In the genomic region with DNA sequence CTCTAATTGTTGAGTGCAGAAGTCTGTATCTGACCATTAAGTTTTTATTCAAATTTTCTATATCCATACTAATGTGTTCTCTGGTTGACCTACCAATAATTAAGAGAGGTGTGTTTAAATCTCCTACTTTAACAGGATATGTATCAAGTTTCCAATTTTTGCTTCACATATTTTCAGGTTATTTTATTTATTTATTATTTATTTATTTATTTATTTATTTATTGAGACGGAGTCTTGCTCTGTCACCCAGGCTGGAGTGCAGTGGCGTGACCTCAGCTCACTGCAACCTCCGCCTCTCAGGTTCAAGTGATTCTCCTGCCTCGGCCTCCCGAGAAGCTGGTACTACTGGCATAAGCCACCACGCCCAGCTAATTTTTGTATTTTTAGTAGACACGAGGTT, we compare ENCODE assay signal across 2 cellular contexts.
FAIRE-seq and TF ChIP-seq lines count a peak whose summit lies in the region.
"Not testable (repeated sequence)": the region's sequence is repeated elsewhere in the genome, so short reads cannot be mapped to it uniquely, and the experiment has no call there.

No MANE protein-coding gene starts in this region.

- H3K4me1 ChIP-seq in HEK293 (ENCODE audit: control insufficient read depth, insufficient read depth, low read length) = not testable (repeated sequence)

- not testable (repeated sequence) for H3K27ac ChIP-seq in HEK293 (ENCODE audit: extremely low read depth, low read depth, low read length)

- POLR2A ChIA-PET in HEK293 (lab: Yijun Ruan, JAX) = not testable (repeated sequence)

- TF ChIP-seq CTCF in HEK293 (tag by site-specific recombination; IDR thresholded peaks at IDR 0.05) = not testable (repeated sequence)

- H3K4me3 ChIP-seq in HEK293 (ENCODE audit: low read depth, low read length) = not testable (repeated sequence)

- H3K9me3 ChIP-seq in HEK293 (ENCODE audit: control insufficient read depth, insufficient read depth, low read depth, low read length) = not testable (repeated sequence)

- FAIRE-seq in colon (lab: Jason Lieb, UNC) = peak; percentile 5

- not testable (repeated sequence) for H3K36me3 ChIP-seq in HEK293 (ENCODE audit: control insufficient read depth in 2 of 2, insufficient read depth in 1 of 2, low read length in 2 of 2)

- CTCF ChIA-PET in HEK293 (lab: Yijun Ruan, JAX) = interaction anchor here (0.6 kb wide), 2 partner anchors 20 to 109 kb away, joined by 3 read pairs; no protein-coding TSS in a partner anchor

TF ChIP-seq in HEK293, 187 proteins besides CTCF, POLR2A, EP300 and RAD21:
- TF ChIP-seq ZNF623 (tag by site-specific recombination; IDR thresholded peaks at IDR 0.05) (peak; percentile 68), ZNF510 (tag by site-specific recombination; IDR thresholded peaks at IDR 0.05; ENCODE audit: insufficient replicate concordance) (peak; percentile 36), ZNF558 (tag by site-specific recombination; IDR thresholded peaks at IDR 0.05) (peak; percentile 55; the same call in 1 of the 2 replicates), ZNF394 (tag by site-specific recombination; IDR thresholded peaks at IDR 0.05; ENCODE audit: borderline replicate concordance) (peak; percentile 84; the same call in 1 of the 2 replicates), ZXDB (tag by site-specific recombination; IDR thresholded peaks at IDR 0.05) (peak; percentile 43; the same call in 1 of the 2 replicates), ZNF555 (tag by site-specific recombination; conservative IDR thresholded peaks at IDR 0.05) (peak; percentile 74), ZNF426 (tag by site-specific recombination; IDR thresholded peaks at IDR 0.05) (peak; percentile 71), ZNF433 (tag by site-specific recombination; IDR thresholded peaks at IDR 0.05; ENCODE audit: low read depth) (0 out of 2 replicates have a peak, but pooled peaks have one; percentile 24), ZBTB8A (tag by site-specific recombination; IDR thresholded peaks at IDR 0.05) (peak; percentile 68; the same call in 1 of the 2 replicates), ZNF664 (tag by site-specific recombination; IDR thresholded peaks at IDR 0.05) (peak; percentile 40; the same call in 1 of the 2 replicates), ZBTB21 (tag by site-specific recombination; IDR thresholded peaks at IDR 0.05) (0 out of 2 replicates have a peak, but pooled peaks have one; percentile 23), ZNF140 (tag by site-specific recombination; IDR thresholded peaks at IDR 0.05) (peak; percentile 73), ZNF266 (tag by site-specific recombination; IDR thresholded peaks at IDR 0.05; ENCODE audit: low read depth) (peak; percentile 82)
- TF ChIP-seq, protein P1, sequence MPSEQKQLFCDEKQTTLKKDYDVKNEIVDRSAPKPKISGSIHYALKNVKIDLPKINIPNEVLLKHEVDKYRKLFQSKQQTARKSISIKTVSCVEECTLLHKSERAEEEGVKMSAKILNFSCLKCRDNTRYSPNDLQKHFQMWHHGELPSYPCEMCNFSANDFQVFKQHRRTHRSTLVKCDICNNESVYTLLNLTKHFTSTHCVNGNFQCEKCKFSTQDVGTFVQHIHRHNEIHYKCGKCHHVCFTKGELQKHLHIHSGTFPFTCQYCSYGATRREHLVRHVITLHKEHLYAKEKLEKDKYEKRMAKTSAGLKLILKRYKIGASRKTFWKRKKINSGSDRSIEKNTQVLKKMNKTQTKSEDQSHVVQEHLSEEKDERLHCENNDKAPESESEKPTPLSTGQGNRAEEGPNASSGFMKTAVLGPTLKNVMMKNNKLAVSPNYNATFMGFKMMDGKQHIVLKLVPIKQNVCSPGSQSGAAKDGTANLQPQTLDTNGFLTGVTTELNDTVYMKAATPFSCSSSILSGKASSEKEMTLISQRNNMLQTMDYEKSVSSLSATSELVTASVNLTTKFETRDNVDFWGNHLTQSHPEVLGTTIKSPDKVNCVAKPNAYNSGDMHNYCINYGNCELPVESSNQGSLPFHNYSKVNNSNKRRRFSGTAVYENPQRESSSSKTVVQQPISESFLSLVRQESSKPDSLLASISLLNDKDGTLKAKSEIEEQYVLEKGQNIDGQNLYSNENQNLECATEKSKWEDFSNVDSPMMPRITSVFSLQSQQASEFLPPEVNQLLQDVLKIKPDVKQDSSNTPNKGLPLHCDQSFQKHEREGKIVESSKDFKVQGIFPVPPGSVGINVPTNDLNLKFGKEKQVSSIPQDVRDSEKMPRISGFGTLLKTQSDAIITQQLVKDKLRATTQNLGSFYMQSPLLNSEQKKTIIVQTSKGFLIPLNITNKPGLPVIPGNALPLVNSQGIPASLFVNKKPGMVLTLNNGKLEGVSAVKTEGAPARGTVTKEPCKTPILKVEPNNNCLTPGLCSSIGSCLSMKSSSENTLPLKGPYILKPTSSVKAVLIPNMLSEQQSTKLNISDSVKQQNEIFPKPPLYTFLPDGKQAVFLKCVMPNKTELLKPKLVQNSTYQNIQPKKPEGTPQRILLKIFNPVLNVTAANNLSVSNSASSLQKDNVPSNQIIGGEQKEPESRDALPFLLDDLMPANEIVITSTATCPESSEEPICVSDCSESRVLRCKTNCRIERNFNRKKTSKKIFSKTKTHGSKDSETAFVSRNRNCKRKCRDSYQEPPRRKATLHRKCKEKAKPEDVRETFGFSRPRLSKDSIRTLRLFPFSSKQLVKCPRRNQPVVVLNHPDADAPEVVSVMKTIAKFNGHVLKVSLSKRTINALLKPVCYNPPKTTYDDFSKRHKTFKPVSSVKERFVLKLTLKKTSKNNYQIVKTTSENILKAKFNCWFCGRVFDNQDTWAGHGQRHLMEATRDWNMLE (tag by site-specific recombination; conservative IDR thresholded peaks at IDR 0.05; ENCODE audit: low read depth) = peak; percentile 80
- TF ChIP-seq, protein P2, sequence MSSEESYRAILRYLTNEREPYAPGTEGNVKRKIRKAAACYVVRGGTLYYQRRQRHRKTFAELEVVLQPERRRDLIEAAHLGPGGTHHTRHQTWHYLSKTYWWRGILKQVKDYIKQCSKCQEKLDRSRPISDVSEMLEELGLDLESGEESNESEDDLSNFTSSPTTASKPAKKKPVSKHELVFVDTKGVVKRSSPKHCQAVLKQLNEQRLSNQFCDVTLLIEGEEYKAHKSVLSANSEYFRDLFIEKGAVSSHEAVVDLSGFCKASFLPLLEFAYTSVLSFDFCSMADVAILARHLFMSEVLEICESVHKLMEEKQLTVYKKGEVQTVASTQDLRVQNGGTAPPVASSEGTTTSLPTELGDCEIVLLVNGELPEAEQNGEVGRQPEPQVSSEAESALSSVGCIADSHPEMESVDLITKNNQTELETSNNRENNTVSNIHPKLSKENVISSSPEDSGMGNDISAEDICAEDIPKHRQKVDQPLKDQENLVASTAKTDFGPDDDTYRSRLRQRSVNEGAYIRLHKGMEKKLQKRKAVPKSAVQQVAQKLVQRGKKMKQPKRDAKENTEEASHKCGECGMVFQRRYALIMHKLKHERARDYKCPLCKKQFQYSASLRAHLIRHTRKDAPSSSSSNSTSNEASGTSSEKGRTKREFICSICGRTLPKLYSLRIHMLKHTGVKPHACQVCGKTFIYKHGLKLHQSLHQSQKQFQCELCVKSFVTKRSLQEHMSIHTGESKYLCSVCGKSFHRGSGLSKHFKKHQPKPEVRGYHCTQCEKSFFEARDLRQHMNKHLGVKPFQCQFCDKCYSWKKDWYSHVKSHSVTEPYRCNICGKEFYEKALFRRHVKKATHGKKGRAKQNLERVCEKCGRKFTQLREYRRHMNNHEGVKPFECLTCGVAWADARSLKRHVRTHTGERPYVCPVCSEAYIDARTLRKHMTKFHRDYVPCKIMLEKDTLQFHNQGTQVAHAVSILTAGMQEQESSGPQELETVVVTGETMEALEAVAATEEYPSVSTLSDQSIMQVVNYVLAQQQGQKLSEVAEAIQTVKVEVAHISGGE (tag by site-specific recombination; conservative IDR thresholded peaks at IDR 0.05; ENCODE audit: low read depth) = peak; percentile 79
- TF ChIP-seq, protein P3, sequence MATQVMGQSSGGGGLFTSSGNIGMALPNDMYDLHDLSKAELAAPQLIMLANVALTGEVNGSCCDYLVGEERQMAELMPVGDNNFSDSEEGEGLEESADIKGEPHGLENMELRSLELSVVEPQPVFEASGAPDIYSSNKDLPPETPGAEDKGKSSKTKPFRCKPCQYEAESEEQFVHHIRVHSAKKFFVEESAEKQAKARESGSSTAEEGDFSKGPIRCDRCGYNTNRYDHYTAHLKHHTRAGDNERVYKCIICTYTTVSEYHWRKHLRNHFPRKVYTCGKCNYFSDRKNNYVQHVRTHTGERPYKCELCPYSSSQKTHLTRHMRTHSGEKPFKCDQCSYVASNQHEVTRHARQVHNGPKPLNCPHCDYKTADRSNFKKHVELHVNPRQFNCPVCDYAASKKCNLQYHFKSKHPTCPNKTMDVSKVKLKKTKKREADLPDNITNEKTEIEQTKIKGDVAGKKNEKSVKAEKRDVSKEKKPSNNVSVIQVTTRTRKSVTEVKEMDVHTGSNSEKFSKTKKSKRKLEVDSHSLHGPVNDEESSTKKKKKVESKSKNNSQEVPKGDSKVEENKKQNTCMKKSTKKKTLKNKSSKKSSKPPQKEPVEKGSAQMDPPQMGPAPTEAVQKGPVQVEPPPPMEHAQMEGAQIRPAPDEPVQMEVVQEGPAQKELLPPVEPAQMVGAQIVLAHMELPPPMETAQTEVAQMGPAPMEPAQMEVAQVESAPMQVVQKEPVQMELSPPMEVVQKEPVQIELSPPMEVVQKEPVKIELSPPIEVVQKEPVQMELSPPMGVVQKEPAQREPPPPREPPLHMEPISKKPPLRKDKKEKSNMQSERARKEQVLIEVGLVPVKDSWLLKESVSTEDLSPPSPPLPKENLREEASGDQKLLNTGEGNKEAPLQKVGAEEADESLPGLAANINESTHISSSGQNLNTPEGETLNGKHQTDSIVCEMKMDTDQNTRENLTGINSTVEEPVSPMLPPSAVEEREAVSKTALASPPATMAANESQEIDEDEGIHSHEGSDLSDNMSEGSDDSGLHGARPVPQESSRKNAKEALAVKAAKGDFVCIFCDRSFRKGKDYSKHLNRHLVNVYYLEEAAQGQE (tag by site-specific recombination; IDR thresholded peaks at IDR 0.05) = peak; percentile 65
